In the genomic region with DNA sequence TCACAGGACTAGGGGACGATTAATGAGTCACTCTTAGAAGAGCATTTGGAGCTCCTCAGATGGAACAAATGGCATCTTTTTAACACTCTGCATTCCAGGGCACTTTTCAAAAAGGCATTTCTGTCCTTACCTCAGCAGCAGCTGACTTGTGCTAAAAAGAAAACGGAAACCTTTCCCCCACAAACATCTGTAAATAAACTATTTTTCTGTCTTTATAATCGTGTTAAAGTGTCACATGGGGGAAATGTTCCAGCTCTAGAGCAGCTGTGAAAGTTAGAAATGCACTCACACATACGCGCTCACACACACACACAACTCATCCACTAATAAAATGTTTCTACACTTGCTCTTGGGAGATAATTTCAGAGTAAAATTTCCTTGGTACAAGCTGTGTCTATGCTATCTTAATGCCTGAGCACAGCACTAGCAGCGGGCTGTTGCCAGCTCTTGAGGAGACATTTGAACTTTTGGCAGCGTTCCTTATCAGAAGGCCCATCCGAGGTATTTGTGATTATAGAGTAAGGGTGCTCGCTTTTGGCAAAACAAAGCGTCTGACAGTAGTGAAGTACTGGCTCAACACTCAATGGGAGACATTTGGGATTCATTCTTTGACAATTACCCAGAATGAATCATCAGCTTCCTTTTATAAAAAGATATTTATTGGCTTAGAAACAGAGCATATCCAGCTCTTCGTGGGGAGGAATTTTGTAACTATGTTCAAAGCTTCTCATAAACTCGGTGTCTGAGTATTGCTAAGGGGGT, we compare ENCODE assay signal across 11 cellular contexts.
DNase-seq lines count a peak whose midpoint lies in the region; ATAC-seq and TF ChIP-seq lines count a peak whose summit lies in the region.
"Had no signal": no experiment of that assay in that cellular context is flagged by ENCODE, and none has a peak within 500 bp of the region (broad histone marks: within the 10 kb centered on the region; RNA-seq: fewer than 3 reads in every experiment).

No MANE protein-coding gene starts in this region.

- peaks cover 1% of the 10 kb centered on the region for H3K27me3 Mint-ChIP-seq in neural progenitor cell (ENCODE audit: insufficient read depth, low read depth)

- TF ChIP-seq CTCF in epithelial cell of esophagus (IDR thresholded peaks at IDR 0.05; ENCODE audit: insufficient read depth, low read depth, low read length, missing control alignments) = no peak
- TF ChIP-seq CTCF in neural progenitor cell (IDR thresholded peaks at IDR 0.05) = no peak

- no peak overlapping the region for H3K9ac ChIP-seq in neural progenitor cell

- peak; percentile 42 for DNase-seq in NCI-H1105 treated with DMSO at 0.1 percent for 48 hours (lab: John Stamatoyannopoulos, UW)
- peak; percentile 8 for DNase-seq in epithelial cell of esophagus (ENCODE audit: low read depth)
- peak; percentile 39 for DNase-seq in neural progenitor cell (ENCODE audit: low spot score)
- no peak for DNase-seq in kidney glomerular epithelial cell (lab: John Stamatoyannopoulos, UW)
- DNase-seq in NCI-H1436 (lab: John Stamatoyannopoulos, UW) = no peak
- DNase-seq: activated CD4-positive, alpha-beta T cell treated with anti-CD3 and anti-CD28 coated beads, Interleukin-2, amount 50 U/mL, for 48 hours; NK-92 treated with Interleukin-12 subunit alpha and Interleukin-12 subunit beta, amount 100 ng/mL, for 24 hours; small intestine had no signal

- H4K20me1 ChIP-seq in neural progenitor cell (ENCODE audit: low read depth) = no peaks in the 10 kb centered on the region

- H3K4me1 ChIP-seq in ACC112 (ENCODE audit: control insufficient read depth, insufficient read depth, low read length, unreplicated experiment) (peaks cover 20% of the 10 kb centered on the region), neural progenitor cell (peaks cover 45% of the 10 kb centered on the region)

- peak overlapping the region; percentile 54 for H3K27ac Mint-ChIP-seq in neural progenitor cell

- H3K9me3 ChIP-seq in neural progenitor cell (ENCODE audit: low read depth) = no peaks in the 10 kb centered on the region

- H3K36me3 ChIP-seq in ACC112 (ENCODE audit: insufficient read depth, low read length) = no peaks in the 10 kb centered on the region
- no peaks in the 10 kb centered on the region for H3K36me3 ChIP-seq in neural progenitor cell

- H3K27ac ChIP-seq in ACC112 (ENCODE audit: low read depth, low read length) (peak overlapping the region; percentile 64), neural progenitor cell (peak overlapping the region; percentile 26)

- peak overlapping the region; percentile 30 for H3K4me2 ChIP-seq in neural progenitor cell

- H3K4me1 Mint-ChIP-seq in neural progenitor cell = peaks cover 40% of the 10 kb centered on the region

- H3K27me3 ChIP-seq in ACC112 (ENCODE audit: insufficient read depth, low read length) (no peaks in the 10 kb centered on the region), neural progenitor cell (no peaks in the 10 kb centered on the region)

- H2AFZ ChIP-seq in ACC112 (ENCODE audit: low read length, unreplicated experiment) (peak overlapping the region; percentile 26), neural progenitor cell (replicated peaks) (no peak overlapping the region)

- H3F3A ChIP-seq in neural progenitor cell (ENCODE audit: low read depth) = peaks cover 20% of the 10 kb centered on the region

- H3K4me3 Mint-ChIP-seq in neural progenitor cell = no peak overlapping the region

- H3K9me3 Mint-ChIP-seq in neural progenitor cell = no peaks in the 10 kb centered on the region

- peaks cover 32% of the 10 kb centered on the region for H3K36me3 Mint-ChIP-seq in neural progenitor cell

- ATAC-seq in GM18520 (IDR thresholded peaks at IDR 0.05; ENCODE audit: unreplicated experiment) (no peak), HG02763 (IDR thresholded peaks at IDR 0.05; ENCODE audit: unreplicated experiment) (no peak)

- no peaks in the 10 kb centered on the region for H3K79me2 ChIP-seq in ACC112 (ENCODE audit: control insufficient read depth, insufficient read depth, low read length, unreplicated experiment)
- no peaks in the 10 kb centered on the region for H3K79me2 ChIP-seq in neural progenitor cell (ENCODE audit: low read depth)

- H3K4me3 ChIP-seq in ACC112 (ENCODE audit: low read depth, low read length) (peak overlapping the region; percentile 20), epithelial cell of esophagus (ENCODE audit: low read length) (no peak overlapping the region), neural progenitor cell (no peak overlapping the region)

Comparison
In these comparisons a context has a peak if more than half of its experiments do, and no peak if none do; other contexts are left out.
1. DNase-seq: peak in NCI-H1105 treated with DMSO at 0.1 percent for 48 hours (single experiment), epithelial cell of esophagus (single experiment) and neural progenitor cell (single experiment); none in kidney glomerular epithelial cell (single experiment) and NCI-H1436 (single experiment).